In the genomic region with DNA sequence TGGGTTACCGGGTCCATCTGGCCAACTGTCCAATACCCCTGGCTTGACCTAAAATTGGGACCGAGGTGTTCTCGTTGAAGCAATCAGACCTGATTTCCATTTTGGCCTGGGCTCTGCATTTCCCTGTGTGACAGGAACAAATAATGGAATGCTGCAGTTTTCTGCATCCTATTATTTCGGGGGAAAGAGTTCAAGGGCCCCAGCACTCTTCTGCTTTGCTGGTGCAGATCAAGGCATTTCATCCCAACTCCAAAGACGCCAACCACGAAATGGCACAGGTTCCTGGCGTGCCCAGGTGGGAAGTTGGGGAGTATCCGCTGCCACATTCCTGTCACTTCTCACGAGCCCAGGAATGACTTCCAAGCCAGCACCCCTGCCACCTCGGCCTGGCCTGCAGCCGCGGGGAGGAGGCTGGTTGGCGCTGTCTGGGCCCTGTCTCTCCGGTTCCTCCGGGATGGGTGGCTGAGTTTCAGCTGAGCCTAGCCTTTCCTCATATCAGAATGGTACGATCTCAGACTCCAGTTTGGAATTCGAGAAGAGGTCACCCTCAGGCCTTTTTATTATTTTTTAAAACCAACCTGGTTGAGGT, we compare ENCODE assay signal across 16 cellular contexts. TPM values are rescaled to one million over a fixed set of nuclear protein-coding genes. Genes with fewer than 3 reads are reported as not detected.
DNase-seq lines count a peak whose midpoint lies in the region; ATAC-seq lines count a peak whose summit lies in the region.
"Had no signal": no experiment of that assay in that cellular context is flagged by ENCODE, and none has a peak within 500 bp of the region (broad histone marks: within the 10 kb centered on the region; RNA-seq: fewer than 3 reads in every experiment).

No MANE protein-coding gene starts in this region.

- no peaks in the 10 kb centered on the region for H3K27me3 ChIP-seq in mesenchymal stem cell (ENCODE audit: control insufficient read depth in 1 of 2, insufficient read depth in 1 of 2, low read length in 2 of 2)
- H3K27me3 ChIP-seq: BE2C had no signal

- H3K4me3 ChIP-seq in mesenchymal stem cell (ENCODE audit: insufficient read depth in 1 of 2, low read depth in 1 of 2, low read length in 2 of 2): no peak overlapping the region

- peak overlapping the region; percentile 17 for H2AK5ac ChIP-seq in mesenchymal stem cell (ENCODE audit: low read length, severe bottlenecking)

- H2AFZ ChIP-seq in mesenchymal stem cell (ENCODE audit: low read depth, low read length): no peak overlapping the region

- H3K4me1 ChIP-seq in mesenchymal stem cell (ENCODE audit: control insufficient read depth, insufficient read depth, low read depth, low read length): peaks cover 18% of the 10 kb centered on the region
- H3K4me1 ChIP-seq: BE2C had no signal

- H3K4ac ChIP-seq in mesenchymal stem cell (ENCODE audit: low read depth in 1 of 2, low read length in 2 of 2): peak overlapping the region in 1 of 2 experiments; percentile 9

- WGBS in mesenchymal stem cell: 98% methylated on average over 15 of the region's 17 CpGs

- H3K79me1 ChIP-seq in mesenchymal stem cell (replicated peaks; ENCODE audit: low read length, poor library complexity, severe bottlenecking): peaks cover 50% of the 10 kb centered on the region

- no peak overlapping the region for H3K4me2 ChIP-seq in mesenchymal stem cell (ENCODE audit: low read length, poor library complexity, severe bottlenecking)
- H3K4me2 ChIP-seq: KMS-11 had no signal

- peak overlapping the region in 1 of 2 experiments; percentile 79 for H3K18ac ChIP-seq in mesenchymal stem cell (ENCODE audit: low read depth in 1 of 2, low read length in 2 of 2)

- H3K27ac ChIP-seq in angular gyrus (ENCODE audit: low read depth, low read length) (peak overlapping the region; percentile 75), mesenchymal stem cell (ENCODE audit: low read length, poor library complexity, severe bottlenecking) (no peak overlapping the region), substantia nigra (ENCODE audit: low read depth, low read length, poor library complexity, severe bottlenecking) (peak overlapping the region; percentile 93)
- H3K27ac ChIP-seq: KMS-11 had no signal

- peak overlapping the region; percentile 67 for H4K91ac ChIP-seq in mesenchymal stem cell (ENCODE audit: low read length)

- H3K14ac ChIP-seq in mesenchymal stem cell (ENCODE audit: low read length in 2 of 2): peak overlapping the region in 1 of 2 experiments; percentile 30

- peaks cover 0 to 4% of the 10 kb centered on the region in 2 experiments for H3K36me3 ChIP-seq in mesenchymal stem cell (ENCODE audit: control insufficient read depth in 1 of 2, insufficient read depth in 2 of 2, low read depth in 1 of 2, low read length in 2 of 2)
- H3K36me3 ChIP-seq: BE2C had no signal

- peaks cover 21% of the 10 kb centered on the region for H3K27me3 Mint-ChIP-seq in stimulated activated memory B cell treated with anti-CD40 and anti-IgM and Interleukin-4, amounts not matched to agents 10 μg/mL and 1 μg/mL and 100 μg/mL, for 72 hours
- no peaks in the 10 kb centered on the region for H3K27me3 Mint-ChIP-seq in activated naive CD8-positive, alpha-beta T cell treated with anti-CD3 and anti-CD28 coated beads, Interleukin-2, amount 50 U/mL, for 24 hours

- H3K9ac ChIP-seq in mesenchymal stem cell (ENCODE audit: low read length): no peak overlapping the region
- H3K9ac ChIP-seq: KMS-11 had no signal

- ATAC-seq in stimulated activated memory B cell treated with anti-CD40 and anti-IgM and Interleukin-4, amounts not matched to agents 10 μg/mL and 1 μg/mL and 100 μg/mL, for 72 hours: no peak
- no peak for ATAC-seq in activated naive CD8-positive, alpha-beta T cell treated with anti-CD3 and anti-CD28 coated beads, Interleukin-2, amount 50 U/mL, for 24 hours
- ATAC-seq: CD8-positive, alpha-beta T cell had no signal

- H2BK5ac ChIP-seq in mesenchymal stem cell (ENCODE audit: low read depth, low read length, poor library complexity, severe bottlenecking): no peak overlapping the region

- no peaks in the 10 kb centered on the region for H3K36me3 Mint-ChIP-seq in stimulated activated memory B cell treated with anti-CD40 and anti-IgM and Interleukin-4, amounts not matched to agents 10 μg/mL and 1 μg/mL and 100 μg/mL, for 72 hours
- H3K36me3 Mint-ChIP-seq in activated naive CD8-positive, alpha-beta T cell treated with anti-CD3 and anti-CD28 coated beads, Interleukin-2, amount 50 U/mL, for 24 hours (ENCODE audit: low read depth): no peaks in the 10 kb centered on the region
- H3K36me3 Mint-ChIP-seq: CD8-positive, alpha-beta T cell had no signal

- H4K8ac ChIP-seq in mesenchymal stem cell (ENCODE audit: low read length): no peak overlapping the region

- no peaks in the 10 kb centered on the region for H3K4me1 Mint-ChIP-seq in stimulated activated memory B cell treated with anti-CD40 and anti-IgM and Interleukin-4, amounts not matched to agents 10 μg/mL and 1 μg/mL and 100 μg/mL, for 72 hours
- no peaks in the 10 kb centered on the region for H3K4me1 Mint-ChIP-seq in activated naive CD8-positive, alpha-beta T cell treated with anti-CD3 and anti-CD28 coated beads, Interleukin-2, amount 50 U/mL, for 24 hours

- H2BK120ac ChIP-seq in mesenchymal stem cell (ENCODE audit: low read depth, low read length): no peak overlapping the region

- no peaks in the 10 kb centered on the region for H3K9me3 Mint-ChIP-seq in stimulated activated memory B cell treated with anti-CD40 and anti-IgM and Interleukin-4, amounts not matched to agents 10 μg/mL and 1 μg/mL and 100 μg/mL, for 72 hours
- no peaks in the 10 kb centered on the region for H3K9me3 Mint-ChIP-seq in activated naive CD8-positive, alpha-beta T cell treated with anti-CD3 and anti-CD28 coated beads, Interleukin-2, amount 50 U/mL, for 24 hours
- H3K9me3 Mint-ChIP-seq: CD8-positive, alpha-beta T cell had no signal

- no peak overlapping the region for H3K4me3 Mint-ChIP-seq in stimulated activated memory B cell treated with anti-CD40 and anti-IgM and Interleukin-4, amounts not matched to agents 10 μg/mL and 1 μg/mL and 100 μg/mL, for 72 hours
- H3K4me3 Mint-ChIP-seq in activated naive CD8-positive, alpha-beta T cell treated with anti-CD3 and anti-CD28 coated beads, Interleukin-2, amount 50 U/mL, for 24 hours: no peak overlapping the region
- H3K4me3 Mint-ChIP-seq: CD8-positive, alpha-beta T cell had no signal

- DNase-seq in cerebellar nuclear complex (lab: John Stamatoyannopoulos, UW) (peak; percentile 19 to 30), mesenchymal stem cell (no peak), substantia nigra (lab: John Stamatoyannopoulos, UW) (peak in 3 of 49 donors; percentile 16 to 44 (median 36)), LoVo (ENCODE audit: low spot score) (no peak)
- no peak for DNase-seq in activated naive CD8-positive, alpha-beta T cell treated with anti-CD3 and anti-CD28 coated beads, Interleukin-2, amount 50 U/mL, for 24 hours
- DNase-seq: CD8-positive, alpha-beta T cell; MM.1S; NCI-H1105 treated with DMSO at 0.1 percent for 48 hours; NCI-H1930; NCI-H2171; NCI-H510A; SHP77 had no signal

- no peak overlapping the region for H3K23ac ChIP-seq in mesenchymal stem cell (ENCODE audit: low read length in 2 of 2)

- no peaks in the 10 kb centered on the region for H3K9me3 ChIP-seq in mesenchymal stem cell (ENCODE audit: control insufficient read depth, low read length)
- H3K9me3 ChIP-seq: BE2C had no signal

- H3K27ac Mint-ChIP-seq in stimulated activated memory B cell treated with anti-CD40 and anti-IgM and Interleukin-4, amounts not matched to agents 10 μg/mL and 1 μg/mL and 100 μg/mL, for 72 hours: no peak overlapping the region
- H3K27ac Mint-ChIP-seq in activated naive CD8-positive, alpha-beta T cell treated with anti-CD3 and anti-CD28 coated beads, Interleukin-2, amount 50 U/mL, for 24 hours: no peak overlapping the region
- H3K27ac Mint-ChIP-seq: CD8-positive, alpha-beta T cell had no signal

- H2BK12ac ChIP-seq in mesenchymal stem cell (ENCODE audit: low read length in 2 of 2): peak overlapping the region in 1 of 2 experiments; percentile 73

- H2BK15ac ChIP-seq in mesenchymal stem cell (ENCODE audit: low read depth, poor library complexity, severe bottlenecking): peak overlapping the region; percentile 52

RNA-seq across cellular contexts. Expression of a gene that starts 56.5 kb away (rescaled TPM):
- polyA plus RNA-seq in mesenchymal stem cell (2013, experiment 1 of 2): 23.1 TPM
- polyA plus RNA-seq in mesenchymal stem cell (2013, experiment 2 of 2): 23.1 TPM

Comparison
In these comparisons a context has a peak if more than half of its experiments do, and no peak if none do; other contexts are left out.
1. DNase-seq: peak in cerebellar nuclear complex (2 of 2); none in mesenchymal stem cell (single experiment), LoVo (single experiment) and activated naive CD8-positive, alpha-beta T cell treated with anti-CD3 and anti-CD28 coated beads, Interleukin-2, amount 50 U/mL, for 24 hours (single experiment).